In the genomic region with DNA sequence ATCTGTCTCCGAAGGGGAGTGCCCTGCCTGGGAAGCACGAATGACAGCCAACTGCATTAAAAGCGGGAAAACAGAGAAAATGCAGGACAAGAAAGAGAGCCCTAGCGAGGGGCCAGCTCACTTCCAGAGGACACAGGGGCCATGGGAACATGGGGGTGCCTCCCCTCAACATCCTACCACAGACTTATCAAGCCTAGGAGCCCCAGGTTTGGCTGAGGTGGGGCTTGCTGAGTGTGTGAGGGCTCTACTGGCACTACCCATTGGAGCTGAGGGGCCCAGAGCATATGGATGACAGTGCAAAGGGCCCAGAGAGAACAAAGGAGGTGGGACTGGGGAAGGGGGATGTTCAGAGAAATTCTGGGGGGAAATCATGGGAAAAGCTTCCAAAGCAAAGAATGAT, we compare ENCODE assay signal across 26 cellular contexts.
"Had no signal": no experiment of that assay in that cellular context is flagged by ENCODE, and none has a peak within 500 bp of the region (broad histone marks: within the 10 kb centered on the region; RNA-seq: fewer than 3 reads in every experiment).

No MANE protein-coding gene starts in this region.

- H3K27me3 ChIP-seq: esophagus muscularis mucosa, foreskin keratinocyte, gastroesophageal sphincter, hepatocyte, left lung, neural progenitor cell, sigmoid colon, upper lobe of right lung, vagina had no signal

- H3K4me1 Mint-ChIP-seq: stimulated activated memory B cell treated with anti-CD40 and anti-IgM and Interleukin-4, amounts not matched to agents 10 μg/mL and 1 μg/mL and 100 μg/mL, for 72 hours had no signal

- H3K27ac Mint-ChIP-seq: naive thymus-derived CD4-positive, alpha-beta T cell; neural progenitor cell; stimulated activated memory B cell treated with anti-CD40 and anti-IgM and Interleukin-4, amounts not matched to agents 10 μg/mL and 1 μg/mL and 100 μg/mL, for 72 hours had no signal

- H3K4me3 Mint-ChIP-seq: naive thymus-derived CD4-positive, alpha-beta T cell; nephron; neural progenitor cell; stimulated activated memory B cell treated with anti-CD40 and anti-IgM and Interleukin-4, amounts not matched to agents 10 μg/mL and 1 μg/mL and 100 μg/mL, for 72 hours had no signal

- H3K9ac ChIP-seq: neural progenitor cell had no signal

- H3K4me1 ChIP-seq: foreskin keratinocyte, left lung, psoas muscle, sigmoid colon, upper lobe of right lung, vagina had no signal

- H3K9me3 ChIP-seq: gastroesophageal sphincter, left lung, sigmoid colon, thoracic aorta, tibial nerve, upper lobe of right lung, vagina had no signal

- H3K27ac ChIP-seq: dorsolateral prefrontal cortex, esophagus muscularis mucosa, foreskin keratinocyte, gastroesophageal sphincter, heart left ventricle, hepatocyte, left lung, neural progenitor cell, psoas muscle, sigmoid colon, thoracic aorta, tibial nerve, upper lobe of right lung, vagina had no signal

- H3K27me3 Mint-ChIP-seq: naive thymus-derived CD4-positive, alpha-beta T cell; stimulated activated memory B cell treated with anti-CD40 and anti-IgM and Interleukin-4, amounts not matched to agents 10 μg/mL and 1 μg/mL and 100 μg/mL, for 72 hours had no signal

- ATAC-seq: foreskin keratinocyte; gastroesophageal sphincter; heart left ventricle; left cardiac atrium; left lung; naive thymus-derived CD4-positive, alpha-beta T cell; psoas muscle; right cardiac atrium; stimulated activated memory B cell treated with anti-CD40 and anti-IgM and Interleukin-4, amounts not matched to agents 10 μg/mL and 1 μg/mL and 100 μg/mL, for 72 hours; stimulated activated naive CD8-positive, alpha-beta T cell treated with anti-CD3 and anti-CD28 coated beads, Interleukin-15, Interleukin-2, amounts not matched to agents 100 U/mL and 50 U/mL, for 24 hours; upper lobe of right lung had no signal

- H3K36me3 ChIP-seq: esophagus muscularis mucosa, gastroesophageal sphincter, heart left ventricle, left lung, neural progenitor cell, sigmoid colon, thoracic aorta, tibial nerve, upper lobe of right lung, vagina had no signal

- H3K36me3 Mint-ChIP-seq: naive thymus-derived CD4-positive, alpha-beta T cell; neural progenitor cell; stimulated activated memory B cell treated with anti-CD40 and anti-IgM and Interleukin-4, amounts not matched to agents 10 μg/mL and 1 μg/mL and 100 μg/mL, for 72 hours had no signal

- H3K4me3 ChIP-seq: dorsolateral prefrontal cortex, esophagus muscularis mucosa, gastroesophageal sphincter, heart left ventricle, hepatocyte, left lung, neural progenitor cell, psoas muscle, sigmoid colon, thoracic aorta, tibial nerve, upper lobe of right lung, vagina had no signal

- DNase-seq: cortex of kidney; effector CD8-positive, alpha-beta T cell; foreskin keratinocyte; heart left ventricle; left cardiac atrium; left lung; mammary epithelial cell; mesendoderm; midbrain; naive thymus-derived CD4-positive, alpha-beta T cell; psoas muscle; right cardiac atrium; sigmoid colon; stimulated activated CD4-positive, alpha-beta T cell treated with anti-CD3 and anti-CD28 coated beads, Interleukin-4, amount 100 ng/mL, for 4 hours; stimulated activated naive CD8-positive, alpha-beta T cell treated with anti-CD3 and anti-CD28 coated beads, Interleukin-15, Interleukin-2, amounts not matched to agents 100 U/mL and 50 U/mL, for 24 hours; upper lobe of right lung had no signal

- H3K9me3 Mint-ChIP-seq: stimulated activated memory B cell treated with anti-CD40 and anti-IgM and Interleukin-4, amounts not matched to agents 10 μg/mL and 1 μg/mL and 100 μg/mL, for 72 hours had no signal
